Comparison of ENCODE assay signal across 24 cellular contexts in genomic region chr13:34086281-34086680, GRCh38.
DNase-seq lines count a peak whose midpoint lies in the region; ATAC-seq, FAIRE-seq and TF ChIP-seq lines count a peak whose summit lies in the region.
"Had no signal": no experiment of that assay in that cellular context is flagged by ENCODE, and none has a peak within 500 bp of the region (broad histone marks: within the 10 kb centered on the region; RNA-seq: fewer than 3 reads in every experiment).

No MANE protein-coding gene starts in this region.

- H3K27ac Mint-ChIP-seq in activated naive CD8-positive, alpha-beta T cell treated with anti-CD3 and anti-CD28 coated beads, Interleukin-2, amount 50 U/mL, for 24 hours = no peak overlapping the region
- H3K27ac Mint-ChIP-seq: activated CD4-positive, alpha-beta T cell treated with anti-CD3 and anti-CD28 coated beads, Interleukin-2, amount 10 ng/mL, durations not matched to agents 7 days and 5 days; activated naive CD4-positive, alpha-beta T cell treated with anti-CD3 and anti-CD28 coated beads, Interleukin-2, amount 50 U/mL, for 24 hours; naive B cell had no signal

- FAIRE-seq in GM19239 (lab: Jason Lieb, UNC) = peak; percentile 26
- FAIRE-seq: keratinocyte, pancreas had no signal

- in situ Hi-C loops in GM13976 (cut with MboI; ENCODE audit: low sequenced_read_pairs, unreplicated experiment) = no loop called here

- H3K4me3 Mint-ChIP-seq in activated naive CD8-positive, alpha-beta T cell treated with anti-CD3 and anti-CD28 coated beads, Interleukin-2, amount 50 U/mL, for 24 hours = no peak overlapping the region
- H3K4me3 Mint-ChIP-seq: activated CD4-positive, alpha-beta T cell treated with anti-CD3 and anti-CD28 coated beads, Interleukin-2, amount 10 ng/mL, durations not matched to agents 7 days and 5 days; activated naive CD4-positive, alpha-beta T cell treated with anti-CD3 and anti-CD28 coated beads, Interleukin-2, amount 50 U/mL, for 24 hours; naive B cell had no signal

- no peaks in the 10 kb centered on the region for H3K9me3 Mint-ChIP-seq in activated naive CD8-positive, alpha-beta T cell treated with anti-CD3 and anti-CD28 coated beads, Interleukin-2, amount 50 U/mL, for 24 hours

- no peak overlapping the region for H3K4me3 ChIP-seq in SJCRH30
- H3K4me3 ChIP-seq: hepatocyte, pancreas, sigmoid colon, vagina had no signal

- no peak overlapping the region for H3K27ac ChIP-seq in SJCRH30
- H3K27ac ChIP-seq: hepatocyte, pancreas, vagina had no signal

- no peaks in the 10 kb centered on the region for H3K4me1 Mint-ChIP-seq in activated naive CD8-positive, alpha-beta T cell treated with anti-CD3 and anti-CD28 coated beads, Interleukin-2, amount 50 U/mL, for 24 hours
- H3K4me1 Mint-ChIP-seq: activated CD4-positive, alpha-beta T cell treated with anti-CD3 and anti-CD28 coated beads, Interleukin-2, amount 10 ng/mL, durations not matched to agents 7 days and 5 days; activated naive CD4-positive, alpha-beta T cell treated with anti-CD3 and anti-CD28 coated beads, Interleukin-2, amount 50 U/mL, for 24 hours; naive B cell had no signal

- no peak for TF ChIP-seq CTCF in GM13976 (IDR thresholded peaks at IDR 0.05; ENCODE audit: borderline replicate concordance, control extremely low read depth, extremely low read depth, insufficient read depth, missing control alignments)

- no peaks in the 10 kb centered on the region for H3K27me3 Mint-ChIP-seq in activated naive CD8-positive, alpha-beta T cell treated with anti-CD3 and anti-CD28 coated beads, Interleukin-2, amount 50 U/mL, for 24 hours
- H3K27me3 Mint-ChIP-seq: activated CD4-positive, alpha-beta T cell treated with anti-CD3 and anti-CD28 coated beads, Interleukin-2, amount 10 ng/mL, durations not matched to agents 7 days and 5 days; naive B cell had no signal

- no peaks in the 10 kb centered on the region for H3K36me3 Mint-ChIP-seq in activated naive CD8-positive, alpha-beta T cell treated with anti-CD3 and anti-CD28 coated beads, Interleukin-2, amount 50 U/mL, for 24 hours (ENCODE audit: low read depth)
- H3K36me3 Mint-ChIP-seq: activated naive CD4-positive, alpha-beta T cell treated with anti-CD3 and anti-CD28 coated beads, Interleukin-2, amount 50 U/mL, for 24 hours had no signal

- DNase-seq in GM13976 (ENCODE audit: low spot score) = peak; percentile 26
- peak; percentile 1 for DNase-seq in GM19239 (ENCODE audit: insufficient read length, low spot score)
- DNase-seq in SJCRH30 = no peak
- no peak for DNase-seq in activated naive CD8-positive, alpha-beta T cell treated with anti-CD3 and anti-CD28 coated beads, Interleukin-2, amount 50 U/mL, for 24 hours
- no peak for DNase-seq in stimulated activated CD4-positive, alpha-beta T cell treated with anti-CD3 and anti-CD28 coated beads, Interleukin-2, amount 100 ng/mL, for 24 hours
- DNase-seq: activated CD4-positive, alpha-beta T cell treated with anti-CD3 and anti-CD28 coated beads, Interleukin-2, amount 10 ng/mL, durations not matched to agents 7 days and 5 days; activated T-cell treated with anti-CD3 and anti-CD28 coated beads for 4 hours; DND-41; IMR-90; mammary epithelial cell; naive B cell; NCI-H187; NCI-H345; NK-92 treated with Interleukin-12 subunit alpha and Interleukin-12 subunit beta, amount 100 ng/mL, for 24 hours; pancreas; sigmoid colon; substantia nigra had no signal

- H3K27me3 ChIP-seq in SJCRH30 = no peaks in the 10 kb centered on the region
- H3K27me3 ChIP-seq: hepatocyte, pancreas, sigmoid colon, vagina had no signal

- no peaks in the 10 kb centered on the region for H3K36me3 ChIP-seq in SJCRH30
- H3K36me3 ChIP-seq: pancreas, sigmoid colon, vagina had no signal

- ATAC-seq in GM21786 (IDR thresholded peaks at IDR 0.05; ENCODE audit: unreplicated experiment) = peak; percentile 50
- ATAC-seq in HG03342 (IDR thresholded peaks at IDR 0.05; ENCODE audit: unreplicated experiment) = peak; percentile 68
- ATAC-seq in GM21423 (IDR thresholded peaks at IDR 0.05; ENCODE audit: unreplicated experiment) = no peak
- ATAC-seq in activated naive CD8-positive, alpha-beta T cell treated with anti-CD3 and anti-CD28 coated beads, Interleukin-2, amount 50 U/mL, for 24 hours = no peak
- ATAC-seq: pancreas had no signal

- no peaks in the 10 kb centered on the region for H3K4me1 ChIP-seq in SJCRH30
- H3K4me1 ChIP-seq: pancreas, vagina had no signal

- H3K9me3 ChIP-seq in SJCRH30 (replicated peaks) = no peaks in the 10 kb centered on the region
- H3K9me3 ChIP-seq: pancreas, vagina had no signal

Comparison
In these comparisons a context has a peak if more than half of its experiments do, and no peak if none do; other contexts are left out.
1. DNase-seq: peak in GM13976 (single experiment) and GM19239 (single experiment); none in SJCRH30 (0 of 2), activated naive CD8-positive, alpha-beta T cell treated with anti-CD3 and anti-CD28 coated beads, Interleukin-2, amount 50 U/mL, for 24 hours (single experiment) and stimulated activated CD4-positive, alpha-beta T cell treated with anti-CD3 and anti-CD28 coated beads, Interleukin-2, amount 100 ng/mL, for 24 hours (0 of 2).
2. ATAC-seq: peak in GM21786 (single experiment) and HG03342 (single experiment); none in GM21423 (single experiment) and activated naive CD8-positive, alpha-beta T cell treated with anti-CD3 and anti-CD28 coated beads, Interleukin-2, amount 50 U/mL, for 24 hours (single experiment).